Comparison of ENCODE assay signal across 1 cellular context in the genomic region with DNA sequence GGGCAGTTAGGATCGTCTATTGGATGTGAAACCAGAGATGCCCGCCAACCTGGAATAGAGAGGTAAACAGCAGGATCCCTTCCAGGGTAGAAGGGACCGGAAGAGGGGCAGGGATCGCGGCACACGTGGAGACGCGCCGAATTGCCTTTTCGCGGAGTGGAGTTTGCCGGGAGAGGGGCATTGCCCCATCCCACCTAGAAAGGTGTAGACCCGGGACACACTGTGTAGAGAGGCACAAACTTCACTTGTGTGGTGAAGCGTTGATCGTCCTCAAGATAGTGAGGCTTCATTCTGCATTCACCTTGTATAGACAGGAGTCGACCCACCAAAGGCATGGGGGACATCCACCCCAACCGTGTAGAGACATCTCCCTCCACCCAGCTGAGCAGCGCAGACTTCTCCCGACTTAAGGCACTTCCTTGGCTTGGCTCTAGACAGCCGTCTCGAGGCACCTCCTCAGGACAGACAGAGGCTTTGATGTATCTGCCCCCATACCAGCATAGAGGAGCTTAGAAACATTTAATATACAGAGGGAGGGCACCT.
TF ChIP-seq lines count a peak whose summit lies in the region.

No MANE protein-coding gene starts in this region.

TF ChIP-seq in HCT116, 20 proteins besides CTCF, POLR2A, EP300 and RAD21 (continued from another document):
- TF ChIP-seq ATF3 (IDR thresholded peaks at IDR 0.05): no peak
